Comparison of ENCODE assay signal across 1 cellular context in the genomic region with DNA sequence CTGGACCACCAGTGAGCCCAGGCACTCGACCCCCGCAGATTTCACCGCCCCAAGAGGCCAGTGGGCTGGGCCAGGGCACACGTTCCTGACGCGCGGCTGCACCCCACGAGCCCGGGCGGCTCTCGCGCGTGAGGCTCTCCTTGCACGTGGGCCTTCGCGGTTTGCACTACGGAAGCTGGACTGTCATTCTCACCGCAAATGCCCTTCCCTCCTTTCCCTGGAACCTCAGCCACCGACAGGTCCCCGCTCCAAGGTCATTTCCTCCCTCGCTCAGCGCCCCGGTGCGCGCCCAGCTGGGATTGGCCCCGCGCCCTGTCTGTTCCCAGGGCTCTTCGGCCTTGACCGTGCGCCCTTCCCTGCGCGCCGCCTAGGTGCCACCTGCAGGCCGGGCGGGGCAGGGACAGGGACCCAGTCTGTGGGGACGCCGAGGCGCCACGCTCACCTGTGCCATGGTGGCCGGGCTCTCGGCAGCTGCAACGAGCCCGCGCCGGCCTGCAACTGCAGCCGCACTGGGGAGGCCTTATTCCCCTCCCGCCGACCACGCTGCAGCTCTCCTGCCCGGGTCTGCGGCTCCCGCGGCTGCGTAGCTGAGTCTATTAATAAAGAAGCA.
TF ChIP-seq lines count a peak whose summit lies in the region.

No MANE protein-coding gene starts in this region.

TF ChIP-seq in HCT116, 20 proteins besides CTCF, POLR2A, EP300 and RAD21 (continued from another document):
- TF ChIP-seq, protein P1, sequence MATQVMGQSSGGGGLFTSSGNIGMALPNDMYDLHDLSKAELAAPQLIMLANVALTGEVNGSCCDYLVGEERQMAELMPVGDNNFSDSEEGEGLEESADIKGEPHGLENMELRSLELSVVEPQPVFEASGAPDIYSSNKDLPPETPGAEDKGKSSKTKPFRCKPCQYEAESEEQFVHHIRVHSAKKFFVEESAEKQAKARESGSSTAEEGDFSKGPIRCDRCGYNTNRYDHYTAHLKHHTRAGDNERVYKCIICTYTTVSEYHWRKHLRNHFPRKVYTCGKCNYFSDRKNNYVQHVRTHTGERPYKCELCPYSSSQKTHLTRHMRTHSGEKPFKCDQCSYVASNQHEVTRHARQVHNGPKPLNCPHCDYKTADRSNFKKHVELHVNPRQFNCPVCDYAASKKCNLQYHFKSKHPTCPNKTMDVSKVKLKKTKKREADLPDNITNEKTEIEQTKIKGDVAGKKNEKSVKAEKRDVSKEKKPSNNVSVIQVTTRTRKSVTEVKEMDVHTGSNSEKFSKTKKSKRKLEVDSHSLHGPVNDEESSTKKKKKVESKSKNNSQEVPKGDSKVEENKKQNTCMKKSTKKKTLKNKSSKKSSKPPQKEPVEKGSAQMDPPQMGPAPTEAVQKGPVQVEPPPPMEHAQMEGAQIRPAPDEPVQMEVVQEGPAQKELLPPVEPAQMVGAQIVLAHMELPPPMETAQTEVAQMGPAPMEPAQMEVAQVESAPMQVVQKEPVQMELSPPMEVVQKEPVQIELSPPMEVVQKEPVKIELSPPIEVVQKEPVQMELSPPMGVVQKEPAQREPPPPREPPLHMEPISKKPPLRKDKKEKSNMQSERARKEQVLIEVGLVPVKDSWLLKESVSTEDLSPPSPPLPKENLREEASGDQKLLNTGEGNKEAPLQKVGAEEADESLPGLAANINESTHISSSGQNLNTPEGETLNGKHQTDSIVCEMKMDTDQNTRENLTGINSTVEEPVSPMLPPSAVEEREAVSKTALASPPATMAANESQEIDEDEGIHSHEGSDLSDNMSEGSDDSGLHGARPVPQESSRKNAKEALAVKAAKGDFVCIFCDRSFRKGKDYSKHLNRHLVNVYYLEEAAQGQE (IDR thresholded peaks at IDR 0.05; ENCODE audit: low read depth) = no peak
TF ChIP-seq in HCT116: peak in this region for 7.
